ENCODE assay signal across 1 cellular context in the genomic region with DNA sequence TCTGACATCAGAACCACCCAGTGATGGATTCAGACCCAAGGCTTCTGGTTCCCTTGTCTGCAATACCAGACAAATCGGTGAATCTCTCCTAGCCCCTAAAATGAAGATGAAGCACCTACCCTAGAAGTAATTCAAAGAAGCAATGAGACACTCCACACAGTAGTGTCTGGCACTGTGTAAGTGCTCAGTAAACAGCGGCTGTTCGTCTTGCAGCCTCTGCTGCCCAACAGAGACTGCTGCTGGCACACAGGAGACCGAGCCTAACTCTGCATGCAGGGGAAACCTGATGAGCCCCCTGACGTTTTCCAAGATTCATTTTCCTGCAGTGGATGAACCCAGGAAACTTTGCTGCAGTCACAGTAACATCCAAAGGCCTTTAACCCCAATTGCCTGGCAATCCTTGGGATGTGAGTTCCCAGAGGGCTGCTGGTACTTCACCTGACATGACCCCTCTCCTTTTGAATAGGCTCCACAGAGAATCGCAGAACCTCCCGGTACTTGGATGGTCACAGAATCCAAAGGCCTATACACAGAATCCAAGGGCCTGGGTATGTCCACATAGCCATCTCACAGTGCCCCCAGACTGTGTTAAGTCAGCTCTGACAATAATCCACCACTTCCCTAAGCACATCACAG.
TF ChIP-seq lines count a peak whose summit lies in the region.

No MANE protein-coding gene starts in this region.

TF ChIP-seq in HepG2, 621 proteins besides CTCF, POLR2A, EP300 and RAD21:
- TF ChIP-seq HDAC1 (CRISPR knock-in tag; IDR thresholded peaks at IDR 0.05), result no peak
- TF ChIP-seq ZNF3 (CRISPR knock-in tag; IDR thresholded peaks at IDR 0.05), result no peak
- TF ChIP-seq RXRB (CRISPR knock-in tag; IDR thresholded peaks at IDR 0.05; ENCODE audit: borderline replicate concordance), result no peak
- TF ChIP-seq ZNF724P (CRISPR knock-in tag; IDR thresholded peaks at IDR 0.05; ENCODE audit: borderline replicate concordance), result no peak
- no peak for TF ChIP-seq ZNF670 (CRISPR knock-in tag; IDR thresholded peaks at IDR 0.05; ENCODE audit: borderline replicate concordance)
- 0 out of 2 replicates have a peak, but pooled peaks have one; percentile 40 for TF ChIP-seq ZNF768 (CRISPR knock-in tag; IDR thresholded peaks at IDR 0.05)
- TF ChIP-seq, protein P1, sequence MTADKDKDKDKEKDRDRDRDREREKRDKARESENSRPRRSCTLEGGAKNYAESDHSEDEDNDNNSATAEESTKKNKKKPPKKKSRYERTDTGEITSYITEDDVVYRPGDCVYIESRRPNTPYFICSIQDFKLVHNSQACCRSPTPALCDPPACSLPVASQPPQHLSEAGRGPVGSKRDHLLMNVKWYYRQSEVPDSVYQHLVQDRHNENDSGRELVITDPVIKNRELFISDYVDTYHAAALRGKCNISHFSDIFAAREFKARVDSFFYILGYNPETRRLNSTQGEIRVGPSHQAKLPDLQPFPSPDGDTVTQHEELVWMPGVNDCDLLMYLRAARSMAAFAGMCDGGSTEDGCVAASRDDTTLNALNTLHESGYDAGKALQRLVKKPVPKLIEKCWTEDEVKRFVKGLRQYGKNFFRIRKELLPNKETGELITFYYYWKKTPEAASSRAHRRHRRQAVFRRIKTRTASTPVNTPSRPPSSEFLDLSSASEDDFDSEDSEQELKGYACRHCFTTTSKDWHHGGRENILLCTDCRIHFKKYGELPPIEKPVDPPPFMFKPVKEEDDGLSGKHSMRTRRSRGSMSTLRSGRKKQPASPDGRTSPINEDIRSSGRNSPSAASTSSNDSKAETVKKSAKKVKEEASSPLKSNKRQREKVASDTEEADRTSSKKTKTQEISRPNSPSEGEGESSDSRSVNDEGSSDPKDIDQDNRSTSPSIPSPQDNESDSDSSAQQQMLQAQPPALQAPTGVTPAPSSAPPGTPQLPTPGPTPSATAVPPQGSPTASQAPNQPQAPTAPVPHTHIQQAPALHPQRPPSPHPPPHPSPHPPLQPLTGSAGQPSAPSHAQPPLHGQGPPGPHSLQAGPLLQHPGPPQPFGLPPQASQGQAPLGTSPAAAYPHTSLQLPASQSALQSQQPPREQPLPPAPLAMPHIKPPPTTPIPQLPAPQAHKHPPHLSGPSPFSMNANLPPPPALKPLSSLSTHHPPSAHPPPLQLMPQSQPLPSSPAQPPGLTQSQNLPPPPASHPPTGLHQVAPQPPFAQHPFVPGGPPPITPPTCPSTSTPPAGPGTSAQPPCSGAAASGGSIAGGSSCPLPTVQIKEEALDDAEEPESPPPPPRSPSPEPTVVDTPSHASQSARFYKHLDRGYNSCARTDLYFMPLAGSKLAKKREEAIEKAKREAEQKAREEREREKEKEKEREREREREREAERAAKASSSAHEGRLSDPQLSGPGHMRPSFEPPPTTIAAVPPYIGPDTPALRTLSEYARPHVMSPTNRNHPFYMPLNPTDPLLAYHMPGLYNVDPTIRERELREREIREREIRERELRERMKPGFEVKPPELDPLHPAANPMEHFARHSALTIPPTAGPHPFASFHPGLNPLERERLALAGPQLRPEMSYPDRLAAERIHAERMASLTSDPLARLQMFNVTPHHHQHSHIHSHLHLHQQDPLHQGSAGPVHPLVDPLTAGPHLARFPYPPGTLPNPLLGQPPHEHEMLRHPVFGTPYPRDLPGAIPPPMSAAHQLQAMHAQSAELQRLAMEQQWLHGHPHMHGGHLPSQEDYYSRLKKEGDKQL (CRISPR knock-in tag; IDR thresholded peaks at IDR 0.05; ENCODE audit: low read depth), result no peak
- TF ChIP-seq, protein P2, sequence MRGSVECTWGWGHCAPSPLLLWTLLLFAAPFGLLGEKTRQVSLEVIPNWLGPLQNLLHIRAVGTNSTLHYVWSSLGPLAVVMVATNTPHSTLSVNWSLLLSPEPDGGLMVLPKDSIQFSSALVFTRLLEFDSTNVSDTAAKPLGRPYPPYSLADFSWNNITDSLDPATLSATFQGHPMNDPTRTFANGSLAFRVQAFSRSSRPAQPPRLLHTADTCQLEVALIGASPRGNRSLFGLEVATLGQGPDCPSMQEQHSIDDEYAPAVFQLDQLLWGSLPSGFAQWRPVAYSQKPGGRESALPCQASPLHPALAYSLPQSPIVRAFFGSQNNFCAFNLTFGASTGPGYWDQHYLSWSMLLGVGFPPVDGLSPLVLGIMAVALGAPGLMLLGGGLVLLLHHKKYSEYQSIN (CRISPR knock-in tag; IDR thresholded peaks at IDR 0.05; ENCODE audit: borderline replicate concordance), result no peak
